22 cellular contexts compared by ENCODE assay signal in the genomic region with DNA sequence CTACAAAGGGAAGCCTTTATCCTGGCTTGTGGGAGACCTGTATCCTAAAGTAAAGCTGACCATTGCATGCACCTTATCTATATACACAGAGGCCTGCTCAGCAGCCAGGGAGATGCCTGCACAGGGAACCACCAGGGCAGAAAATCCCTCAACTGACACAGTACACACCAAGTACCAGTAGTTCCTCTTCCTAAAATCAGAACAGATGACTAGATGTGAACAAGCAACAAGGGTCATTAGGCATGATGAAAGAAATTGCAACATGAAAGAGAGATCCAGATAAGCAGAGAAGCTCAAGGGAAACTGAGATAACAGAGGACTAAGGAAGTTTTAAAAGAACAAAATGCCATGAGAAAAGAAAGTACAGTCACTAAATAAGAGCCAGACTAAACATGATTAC. TPM values are rescaled to one million over a fixed set of nuclear protein-coding genes. Genes with fewer than 3 reads are reported as not detected.
DNase-seq lines count a peak whose midpoint lies in the region; ATAC-seq, FAIRE-seq and TF ChIP-seq lines count a peak whose summit lies in the region.
"Had no signal": no experiment of that assay in that cellular context is flagged by ENCODE, and none has a peak within 500 bp of the region (broad histone marks: within the 10 kb centered on the region; RNA-seq: fewer than 3 reads in every experiment).

No MANE protein-coding gene starts in this region.

- H3K27me3 Mint-ChIP-seq in activated T-cell treated with anti-CD3 and anti-CD28 coated beads, Interleukin-2, amount 50 U/mL, for 72 hours (ENCODE audit: low read depth), result no peaks in the 10 kb centered on the region
- no peaks in the 10 kb centered on the region for H3K27me3 Mint-ChIP-seq in activated T-cell treated with anti-CD3 and anti-CD28 coated beads, Interleukin-2, amount 50 U/mL, for 4 hours (ENCODE audit: low read depth)
- H3K27me3 Mint-ChIP-seq: CD4-positive, alpha-beta memory T cell had no signal

- H3K27ac Mint-ChIP-seq in activated T-cell treated with anti-CD3 and anti-CD28 coated beads, Interleukin-2, amount 50 U/mL, for 72 hours, result peak overlapping the region; percentile 13
- H3K27ac Mint-ChIP-seq: CD4-positive, alpha-beta memory T cell had no signal

- H3K27ac ChIP-seq in pancreas, result no peak overlapping the region
- H3K27ac ChIP-seq: C4-2B, GM23248, HL-60 had no signal

- H3K4me1 ChIP-seq in pancreas, result no peaks in the 10 kb centered on the region
- H3K4me1 ChIP-seq: BE2C had no signal

- no peak for FAIRE-seq in pancreas (lab: Jason Lieb, UNC)
- FAIRE-seq: A204.1, G401.6, GM12891, GM19239, H54 had no signal

- H3K4me3 ChIP-seq in fibroblast of villous mesenchyme (ENCODE audit: low read depth, low read length), result no peak overlapping the region
- H3K4me3 ChIP-seq in pancreas, result no peak overlapping the region
- no peak overlapping the region for H3K4me3 ChIP-seq in MG63
- H3K4me3 ChIP-seq: GM23248 had no signal

- H3K4me1 Mint-ChIP-seq in activated T-cell treated with anti-CD3 and anti-CD28 coated beads, Interleukin-2, amount 50 U/mL, for 72 hours (ENCODE audit: low read depth), result no peaks in the 10 kb centered on the region
- no peaks in the 10 kb centered on the region for H3K4me1 Mint-ChIP-seq in activated T-cell treated with anti-CD3 and anti-CD28 coated beads, Interleukin-2, amount 50 U/mL, for 4 hours (ENCODE audit: low read depth)
- H3K4me1 Mint-ChIP-seq: CD4-positive, alpha-beta memory T cell had no signal

- intact Hi-C loops in pancreas (cut with DNase I), result no loop called here

- H3K36me3 ChIP-seq in pancreas (no peaks in the 10 kb centered on the region), MG63 (peaks cover 20% of the 10 kb centered on the region)
- H3K36me3 ChIP-seq: BE2C had no signal

- no peak overlapping the region for H3K4me3 Mint-ChIP-seq in activated T-cell treated with anti-CD3 and anti-CD28 coated beads, Interleukin-2, amount 50 U/mL, for 72 hours
- no peak overlapping the region for H3K4me3 Mint-ChIP-seq in activated T-cell treated with anti-CD3 and anti-CD28 coated beads, Interleukin-2, amount 50 U/mL, for 4 hours
- H3K4me3 Mint-ChIP-seq: CD4-positive, alpha-beta memory T cell had no signal

- H3K9me3 ChIP-seq in pancreas (no peaks in the 10 kb centered on the region), MG63 (no peaks in the 10 kb centered on the region)
- H3K9me3 ChIP-seq: BE2C had no signal

- no peaks in the 10 kb centered on the region for H3K27me3 ChIP-seq in pancreas
- H3K27me3 ChIP-seq in MG63, result no peaks in the 10 kb centered on the region
- H3K27me3 ChIP-seq: BE2C had no signal

- in situ Hi-C loops in SK-MEL-5 (cut with HindIII; ENCODE audit: low pct_unique_long_range_greater_than_20kb, low sequenced_read_pairs), result no loop called here

- H3K36me3 Mint-ChIP-seq in activated T-cell treated with anti-CD3 and anti-CD28 coated beads, Interleukin-2, amount 50 U/mL, for 72 hours (ENCODE audit: insufficient read depth in 2 of 2), result peaks cover 9 to 14% of the 10 kb centered on the region in 2 donors
- H3K36me3 Mint-ChIP-seq in activated T-cell treated with anti-CD3 and anti-CD28 coated beads, Interleukin-2, amount 50 U/mL, for 4 hours (ENCODE audit: insufficient read depth), result peaks cover 38% of the 10 kb centered on the region

- ATAC-seq in activated T-cell treated with anti-CD3 and anti-CD28 coated beads, Interleukin-2, amount 50 U/mL, for 72 hours (replicated peaks in 1 of 2), result no peak
- ATAC-seq in activated T-cell treated with anti-CD3 and anti-CD28 coated beads, Interleukin-2, amount 50 U/mL, for 4 hours, result no peak
- ATAC-seq in GM21528 (IDR thresholded peaks at IDR 0.05; ENCODE audit: low FRiP score, unreplicated experiment) (no peak), pancreas (no peak)
- ATAC-seq: HCT116 had no signal

- no peak for DNase-seq in activated T-cell treated with anti-CD3 and anti-CD28 coated beads, Interleukin-2, amount 50 U/mL, for 72 hours
- DNase-seq in activated T-cell treated with anti-CD3 and anti-CD28 coated beads, Interleukin-2, amount 50 U/mL, for 4 hours, result no peak
- DNase-seq in SK-MEL-5 (ENCODE audit: low read depth, low spot score) (peak; percentile 1), fibroblast of villous mesenchyme (ENCODE audit: low read depth) (peak; percentile 10), pancreas (no peak), MG63 (no peak)
- DNase-seq: BE2C; CD4-positive, alpha-beta memory T cell; DMS153; DMS79 treated with DMSO at 0.1 percent for 48 hours; EL; GM23248 had no signal

- H3K9me3 Mint-ChIP-seq in activated T-cell treated with anti-CD3 and anti-CD28 coated beads, Interleukin-2, amount 50 U/mL, for 72 hours, result peaks cover 1 to 2% of the 10 kb centered on the region in 2 donors
- peaks cover 11% of the 10 kb centered on the region for H3K9me3 Mint-ChIP-seq in activated T-cell treated with anti-CD3 and anti-CD28 coated beads, Interleukin-2, amount 50 U/mL, for 4 hours

- TF ChIP-seq CTCF in fibroblast of villous mesenchyme (IDR thresholded peaks at IDR 0.05; ENCODE audit: insufficient read depth, low read depth, low read length) (no peak), pancreas (IDR thresholded peaks at IDR 0.05) (no peak)

RNA-seq across cellular contexts. Expression of a gene that starts 39.7 kb away (rescaled TPM):
- total RNA-seq in activated T-cell treated with anti-CD3 and anti-CD28 coated beads, Interleukin-2, amount 50 U/mL, for 72 hours, result under 1 TPM in 1 of 2 donors, not detected in 1; 0.28 TPM
- total RNA-seq in activated T-cell treated with anti-CD3 and anti-CD28 coated beads, Interleukin-2, amount 50 U/mL, for 4 hours, result not detected
- total RNA-seq in SK-MEL-5 (2014; rRNA removed; shearing (Covaris generic)), result 0.18 TPM in 1 of 2 replicates, not detected in the other
- polyA plus RNA-seq in SK-MEL-5 (2015; cell fraction: cytosol; rRNA removed), result not detected in 2 replicates
- 0.65 TPM in 1 of 2 replicates, not detected in the other for polyA plus RNA-seq in SK-MEL-5 (2015; cell fraction: nucleus; rRNA removed)
- total RNA-seq in fibroblast of villous mesenchyme, result under 0.01 TPM in 1 of 2 replicates, not detected in the other
- under 1 TPM in 3 of 6 donors, not detected in 3; 0.08 to 0.44 (median 0.28) TPM for total RNA-seq in pancreas
- 1 to 10 TPM in 1 of 2 donors, under 1 TPM in 1; 0.27 to 1.1 TPM for polyA plus RNA-seq in pancreas
- total RNA-seq in MG63 (2014; rRNA removed; shearing (Covaris generic); ENCODE audit: low replicate concordance), result not detected in 2 replicates
- total RNA-seq: GM23248 had no signal
- polyA plus RNA-seq: AG04450; CD4-positive, alpha-beta memory T cell; GM23248 had no signal

Comparison
In these comparisons a context has a peak if more than half of its experiments do, and no peak if none do; other contexts are left out.
1. DNase-seq: peak in SK-MEL-5 (single experiment) and fibroblast of villous mesenchyme (single experiment); none in activated T-cell treated with anti-CD3 and anti-CD28 coated beads, Interleukin-2, amount 50 U/mL, for 72 hours (0 of 2), activated T-cell treated with anti-CD3 and anti-CD28 coated beads, Interleukin-2, amount 50 U/mL, for 4 hours (single experiment), pancreas (0 of 6) and MG63 (single experiment).